In the genomic region with DNA sequence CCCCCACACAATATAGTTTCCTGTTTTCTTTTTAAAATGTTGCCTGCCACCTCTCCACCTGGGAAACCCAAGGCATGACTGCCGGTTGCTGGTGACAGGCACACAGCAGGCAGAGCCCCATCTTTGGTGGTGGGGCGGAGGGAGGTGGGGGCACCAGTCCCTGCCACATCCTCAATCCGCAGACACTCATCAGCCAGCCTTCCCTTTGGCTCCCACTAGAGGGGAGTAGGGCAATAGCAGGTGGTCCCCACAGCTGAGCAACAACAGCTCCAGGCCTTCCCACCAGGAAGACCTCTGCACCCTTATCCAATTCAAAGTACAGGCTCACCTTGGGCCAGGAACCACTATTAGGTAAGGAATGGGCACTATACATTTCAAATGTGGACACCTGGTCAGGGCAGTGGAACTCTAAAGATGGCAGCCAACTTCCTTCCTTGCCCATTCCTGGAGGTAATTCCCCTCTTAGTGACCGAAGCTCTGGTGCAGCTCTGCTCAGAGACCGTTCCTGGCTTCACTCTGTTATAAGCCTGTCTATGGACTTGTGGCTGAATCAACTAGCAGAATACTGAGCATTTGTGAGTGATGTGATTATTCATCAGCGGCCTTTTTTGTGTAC, we compare ENCODE assay signal across 8 cellular contexts. TPM values are rescaled to one million over a fixed set of nuclear protein-coding genes. Genes with fewer than 3 reads are reported as not detected.
DNase-seq lines count a peak whose midpoint lies in the region; ATAC-seq and TF ChIP-seq lines count a peak whose summit lies in the region.

No MANE protein-coding gene starts in this region.

- ATAC-seq in upper lobe of right lung = peak; percentile 77
- ATAC-seq in HG03045 (IDR thresholded peaks at IDR 0.05; ENCODE audit: unreplicated experiment) = no peak
- ATAC-seq in GM19463 (IDR thresholded peaks at IDR 0.05; ENCODE audit: unreplicated experiment) = no peak

- H3K27me3 ChIP-seq in AG04450 (ENCODE audit: control insufficient read depth, insufficient read depth, low read length) (no peaks in the 10 kb centered on the region), upper lobe of right lung (no peaks in the 10 kb centered on the region)

- H3K4me3 Mint-ChIP-seq in MCF 10A (ENCODE audit: unreplicated experiment) = no peak overlapping the region

- H3K9me3 Mint-ChIP-seq in MCF 10A (ENCODE audit: unreplicated experiment) = no peaks in the 10 kb centered on the region

- TF ChIP-seq CTCF in AG04450 (IDR thresholded peaks at IDR 0.05; ENCODE audit: low read depth, low read length) (peak; percentile 88), MCF 10A (IDR thresholded peaks at IDR 0.05; ENCODE audit: unreplicated experiment) (peak; percentile 54), upper lobe of right lung (IDR thresholded peaks at IDR 0.05) (peak; percentile 54)

- CTCF ChIA-PET in AG04450 (lab: Charles Lee) = interaction anchor here (0.6 to 16.8 kb wide), 6 partner anchors 8 to 96 kb away, joined by 3 to 226 read pairs (median 10); partner anchors contain the start of gene SMIM5
- CTCF ChIA-PET in MCF 10A (lab: Yijun Ruan, JAX) = interaction anchor here (0.6 to 9.0 kb wide), 3 partner anchors 19 to 131 kb away, joined by 3 to 75 read pairs (median 3); partner anchors contain the start of gene SMIM5

- H3K4me1 Mint-ChIP-seq in MCF 10A (ENCODE audit: insufficient read depth, unreplicated experiment) = no peaks in the 10 kb centered on the region

- no peak overlapping the region for H3K27ac Mint-ChIP-seq in MCF 10A (ENCODE audit: low read depth, unreplicated experiment)

- peaks cover 69% of the 10 kb centered on the region for H3K36me3 Mint-ChIP-seq in MCF 10A (ENCODE audit: insufficient read depth, unreplicated experiment)

- H3K36me3 ChIP-seq in upper lobe of right lung = peaks cover 58% of the 10 kb centered on the region

- H3K27ac ChIP-seq in AG04450 (ENCODE audit: low read depth, low read length) = no peak overlapping the region
- no peak overlapping the region for H3K27ac ChIP-seq in upper lobe of right lung

- intact Hi-C loops in MCF 10A (cut with micrococcal nuclease) (no loop called here), upper lobe of right lung (cut with DNase I) (no loop called here)

- no peaks in the 10 kb centered on the region for H3K9me3 ChIP-seq in AG04450 (ENCODE audit: control insufficient read depth, insufficient read depth, low read length)
- no peaks in the 10 kb centered on the region for H3K9me3 ChIP-seq in upper lobe of right lung

- H3K4me1 ChIP-seq in upper lobe of right lung = no peaks in the 10 kb centered on the region

- POLR2A ChIA-PET in AG04450 (lab: Yijun Ruan, JAX) (no interaction called here), MCF 10A (lab: Yijun Ruan, JAX) (interaction anchor here (1.6 kb wide), 1 partner anchor 131 kb away, joined by 3 read pairs; the partner anchor contains the start of gene UNK)

- no peaks in the 10 kb centered on the region for H3K27me3 Mint-ChIP-seq in MCF 10A (ENCODE audit: insufficient read depth, unreplicated experiment)

- H3K4me3 ChIP-seq in AG04450 (ENCODE audit: low read depth, low read length) = no peak overlapping the region
- no peak overlapping the region for H3K4me3 ChIP-seq in upper lobe of right lung

- no TSS peak for BruUV-seq in MCF 10A (replicated peaks; lab: Mats Ljungman, UMichigan)

- DNase-seq in AG04450 (ENCODE audit: low read depth, low spot score) (no peak), GM03348 (ENCODE audit: low spot score) (peak; percentile 68), NCI-H345 (lab: John Stamatoyannopoulos, UW) (peak; percentile 48), MCF 10A (ENCODE audit: unreplicated experiment) (peak; percentile 38), left kidney (ENCODE audit: low read depth, low spot score) (peak; percentile 66), upper lobe of right lung (peak; percentile 49)

RNA-seq across cellular contexts. Expression of gene RECQL5, which starts 13.9 kb away (rescaled TPM):
- polyA plus RNA-seq in AG04450 (2011; rRNA removed) = 9.3 and 11.9 TPM in 2 replicates
- polyA minus RNA-seq in AG04450 (2011; rRNA and poly(A)+ RNA removed) = 18.0 and 26.7 TPM in 2 replicates
- 36.3 and 47.9 TPM in 2 replicates for total RNA-seq in MCF 10A (2022)
- 43.1 TPM for total RNA-seq in upper lobe of right lung

RNA-seq across cellular contexts. Expression of gene SAP30BP, which starts 14.1 kb away (rescaled TPM):
- polyA plus RNA-seq in AG04450 (2011; rRNA removed) = 74.2 and 75.4 TPM in 2 replicates
- polyA minus RNA-seq in AG04450 (2011; rRNA and poly(A)+ RNA removed) = 55.5 and 56.8 TPM in 2 replicates
- total RNA-seq in MCF 10A (2022) (108 and 123 TPM in 2 replicates), upper lobe of right lung (71.4 TPM)

RNA-seq across cellular contexts. Expression of gene SMIM5, which starts 19.8 kb away (rescaled TPM):
- polyA plus RNA-seq in AG04450 (2011; rRNA removed) = not detected in 2 replicates
- polyA minus RNA-seq in AG04450 (2011; rRNA and poly(A)+ RNA removed) = not detected in 2 replicates
- total RNA-seq in MCF 10A (2022) (0.09 TPM in 1 of 2 replicates, not detected in the other), upper lobe of right lung (0.84 TPM)
